In the genomic region with DNA sequence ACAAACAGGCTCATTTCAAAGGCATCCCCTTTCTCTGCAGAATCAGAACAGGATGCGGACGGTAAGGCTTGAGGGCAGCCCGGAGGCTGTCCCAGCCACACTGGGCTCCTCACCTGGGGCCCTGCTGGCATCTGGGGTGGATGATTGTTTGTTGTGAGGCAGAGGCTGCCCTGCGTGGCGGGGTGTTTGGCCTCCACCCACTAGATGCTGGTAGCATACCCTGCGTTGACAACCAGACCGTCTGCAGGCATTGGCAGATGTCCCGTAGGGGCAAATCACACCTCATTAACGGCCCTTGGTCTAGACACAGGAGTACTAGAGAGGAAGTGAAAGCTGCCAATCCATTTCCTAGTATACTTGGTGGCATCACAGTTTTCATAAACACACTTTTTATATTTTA, we compare ENCODE assay signal across 9 cellular contexts. TPM values are rescaled to one million over a fixed set of nuclear protein-coding genes. Genes with fewer than 3 reads are reported as not detected.
A peak's percentile ranks its signal among the peaks of the same experiment; 100 is the strongest.
DNase-seq lines count a peak whose midpoint lies in the region; ATAC-seq lines count a peak whose summit lies in the region.
"Had no signal": no experiment of that assay in that cellular context is flagged by ENCODE, and none has a peak within 500 bp of the region (broad histone marks: within the 10 kb centered on the region; RNA-seq: fewer than 3 reads in every experiment).

No MANE protein-coding gene starts in this region.

- no peaks in the 10 kb centered on the region for H3K36me3 ChIP-seq in CD8-positive, alpha-beta memory T cell (ENCODE audit: insufficient read depth, low read length)
- no peaks in the 10 kb centered on the region for H3K36me3 ChIP-seq in MG63
- H3K36me3 ChIP-seq: tibial nerve had no signal

- no peaks in the 10 kb centered on the region for H3K27me3 Mint-ChIP-seq in CD8-positive, alpha-beta memory T cell

- H3K36me3 Mint-ChIP-seq in CD8-positive, alpha-beta memory T cell, result peaks cover 0 to 53% (median 10%) of the 10 kb centered on the region in 3 donors

- H3K4me1 Mint-ChIP-seq in CD8-positive, alpha-beta memory T cell, result peaks cover 78 to 99% (median 94%) of the 10 kb centered on the region in 3 donors

- no peaks in the 10 kb centered on the region for H3K27me3 ChIP-seq in CD8-positive, alpha-beta memory T cell (ENCODE audit: insufficient read depth, low read length, poor library complexity, severe bottlenecking)
- no peaks in the 10 kb centered on the region for H3K27me3 ChIP-seq in MG63
- H3K27me3 ChIP-seq: tibial nerve had no signal

- peak overlapping the region; percentile 87 to 96 (median 90) for H3K27ac Mint-ChIP-seq in CD8-positive, alpha-beta memory T cell

- no peaks in the 10 kb centered on the region for H3K9me3 ChIP-seq in CD8-positive, alpha-beta memory T cell (ENCODE audit: low read length)
- H3K9me3 ChIP-seq in MG63, result no peaks in the 10 kb centered on the region
- H3K9me3 ChIP-seq: tibial nerve had no signal

- H3K4me3 Mint-ChIP-seq in CD8-positive, alpha-beta memory T cell, result peak overlapping the region; percentile 37 to 86 (median 74)

- ATAC-seq in GM19452 (IDR thresholded peaks at IDR 0.05; ENCODE audit: unreplicated experiment) (peak; percentile 85), HG03342 (IDR thresholded peaks at IDR 0.05; ENCODE audit: unreplicated experiment) (peak; percentile 84)

- CTCF ChIA-PET in CD8-positive, alpha-beta memory T cell (lab: Charles Lee), result interaction anchor here (1.0 to 2.1 kb wide), 2 partner anchors 13 to 17 kb away, joined by 4 to 10 read pairs; no protein-coding TSS in a partner anchor

- DNase-seq in CD8-positive, alpha-beta memory T cell, result peak in 3 of 5 donors; percentile 38 to 66 (median 57)
- DNase-seq in activated gamma-delta T cell treated with Interleukin-2 at 50 U/mL for 16 hours (peak; percentile 45), MG63 (no peak), LoVo (ENCODE audit: low spot score) (no peak), SKM-1 (lab: John Stamatoyannopoulos, UW; ENCODE audit: unreplicated experiment) (no peak), kidney tubule cell (ENCODE audit: low spot score) (no peak)

- H3K27ac ChIP-seq in CD8-positive, alpha-beta memory T cell (ENCODE audit: low read depth, low read length), result no peak overlapping the region
- H3K27ac ChIP-seq: tibial nerve had no signal

- POLR2A ChIA-PET in CD8-positive, alpha-beta memory T cell (lab: Charles Lee), result no interaction called here

- no peak overlapping the region for H3K4me3 ChIP-seq in CD8-positive, alpha-beta memory T cell (ENCODE audit: low read length)
- H3K4me3 ChIP-seq in MG63, result no peak overlapping the region
- H3K4me3 ChIP-seq: tibial nerve had no signal

- H3K9me3 Mint-ChIP-seq in CD8-positive, alpha-beta memory T cell, result no peaks in the 10 kb centered on the region

- H3K4me1 ChIP-seq in CD8-positive, alpha-beta memory T cell (ENCODE audit: insufficient read depth, low read length), result peaks cover 42% of the 10 kb centered on the region

RNA-seq across cellular contexts. Expression of gene MBP, which starts 52.3 kb away (rescaled TPM):
- total RNA-seq in CD8-positive, alpha-beta memory T cell, result 10 to 100 TPM; 59.5 to 60.0 TPM
- polyA plus RNA-seq in CD8-positive, alpha-beta memory T cell, result 196 TPM
- total RNA-seq in MG63 (2014; rRNA removed; shearing (Covaris generic); ENCODE audit: low replicate concordance), result not detected in 2 replicates

Comparison
In these comparisons a context has a peak if more than half of its experiments do, and no peak if none do; other contexts are left out.
1. DNase-seq: peak in CD8-positive, alpha-beta memory T cell (3 of 5) and activated gamma-delta T cell treated with Interleukin-2 at 50 U/mL for 16 hours (single experiment); none in MG63 (single experiment), LoVo (single experiment), SKM-1 (single experiment) and kidney tubule cell (single experiment).
2. RNA of gene MBP, which starts 52.3 kb away (total RNA-seq): 59.5 to 60.0 TPM in CD8-positive, alpha-beta memory T cell; not detected in MG63; every median in the first group is over 10 times any median in the second.